12 cellular contexts compared by ENCODE assay signal in the genomic region with DNA sequence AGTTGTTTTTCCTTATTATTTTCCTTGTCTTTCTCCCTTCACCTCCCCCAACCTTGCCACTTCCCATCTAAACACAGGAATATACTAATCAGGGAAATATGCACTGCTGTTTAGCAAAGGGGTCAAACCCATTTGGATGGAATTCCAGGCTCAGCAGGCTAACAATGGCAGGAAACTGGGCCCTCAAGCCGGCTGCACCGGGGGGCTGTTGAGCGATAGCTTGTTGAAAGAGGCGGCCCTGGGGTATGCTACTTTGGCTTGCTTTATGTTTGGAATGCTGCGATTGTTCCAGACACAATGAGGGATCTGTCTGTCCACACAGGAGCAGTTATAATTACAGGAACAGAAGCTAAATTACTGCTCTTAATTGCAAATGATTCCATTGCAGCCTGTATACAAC.
DNase-seq lines count a peak whose midpoint lies in the region; ATAC-seq and TF ChIP-seq lines count a peak whose summit lies in the region.
"Had no signal": no experiment of that assay in that cellular context is flagged by ENCODE, and none has a peak within 500 bp of the region (broad histone marks: within the 10 kb centered on the region; RNA-seq: fewer than 3 reads in every experiment).

No MANE protein-coding gene starts in this region.

- no peak overlapping the region for H3K4me3 Mint-ChIP-seq in activated naive CD8-positive, alpha-beta T cell treated with anti-CD3 and anti-CD28 coated beads, Interleukin-2, amount 50 U/mL, for 24 hours
- H3K4me3 Mint-ChIP-seq in natural killer cell treated with Interleukin-12 subunit alpha and Interleukin-12 subunit beta and Interleukin-15 and Interleukin-18, amount 100 ng/mL, for 72 hours: no peak overlapping the region
- H3K4me3 Mint-ChIP-seq: activated naive CD8-positive, alpha-beta T cell had no signal

- no peak overlapping the region for H2BK120ac ChIP-seq in neuronal stem cell (ENCODE audit: low read depth, low read length)

- no peak overlapping the region for H2AK5ac ChIP-seq in neuronal stem cell (ENCODE audit: low read depth, low read length)

- POLR2A ChIA-PET in GM10248 (lab: Yijun Ruan, JAX): no interaction called here

- H4K91ac ChIP-seq in neuronal stem cell (ENCODE audit: low read depth, low read length, poor library complexity): no peak overlapping the region

- no peak for ATAC-seq in activated naive CD8-positive, alpha-beta T cell treated with anti-CD3 and anti-CD28 coated beads, Interleukin-2, amount 50 U/mL, for 24 hours
- no peak for ATAC-seq in HG03025 (IDR thresholded peaks at IDR 0.05; ENCODE audit: low FRiP score, unreplicated experiment)
- ATAC-seq in natural killer cell treated with Interleukin-12 subunit alpha and Interleukin-12 subunit beta and Interleukin-15 and Interleukin-18, amount 100 ng/mL, for 72 hours: no peak

- H2BK15ac ChIP-seq in neuronal stem cell (ENCODE audit: low read length): no peak overlapping the region

- peaks cover 2% of the 10 kb centered on the region; the same call in 1 of the 2 replicates for H3K9me3 ChIP-seq in SJSA1 (replicated peaks)
- peaks cover 0 to 11% of the 10 kb centered on the region in 2 donors for H3K9me3 ChIP-seq in neuronal stem cell (replicated peaks in 1 of 2; ENCODE audit: control insufficient read depth in 2 of 2, insufficient read depth in 1 of 2, low read depth in 1 of 2, low read length in 2 of 2)

- no peaks in the 10 kb centered on the region for H3K9me3 Mint-ChIP-seq in activated naive CD8-positive, alpha-beta T cell treated with anti-CD3 and anti-CD28 coated beads, Interleukin-2, amount 50 U/mL, for 24 hours
- H3K9me3 Mint-ChIP-seq in natural killer cell treated with Interleukin-12 subunit alpha and Interleukin-12 subunit beta and Interleukin-15 and Interleukin-18, amount 100 ng/mL, for 72 hours: no peaks in the 10 kb centered on the region

- H3K27ac ChIP-seq in SJSA1 (peak overlapping the region; percentile 96), neuronal stem cell (replicated peaks; ENCODE audit: low read length) (peak overlapping the region; percentile 76)

- H3K18ac ChIP-seq in neuronal stem cell (ENCODE audit: low read length): no peak overlapping the region

- TF ChIP-seq CTCF in GM10248 (IDR thresholded peaks at IDR 0.05; ENCODE audit: control extremely low read depth, extremely low read depth, low read depth, missing control alignments): no peak
- TF ChIP-seq CTCF in foreskin fibroblast (IDR thresholded peaks at IDR 0.05; ENCODE audit: low read depth, low read length): no peak

- H3K4me3 ChIP-seq in SJSA1: no peak overlapping the region
- no peak overlapping the region for H3K4me3 ChIP-seq in foreskin fibroblast (ENCODE audit: low read depth in 1 of 2, low read length in 2 of 2)
- no peak overlapping the region for H3K4me3 ChIP-seq in neuronal stem cell (ENCODE audit: low read length in 2 of 2)

- no peak overlapping the region for H2AFZ ChIP-seq in neuronal stem cell (ENCODE audit: low read length)

- no peak overlapping the region for H4K8ac ChIP-seq in neuronal stem cell (ENCODE audit: low read depth, low read length)

- H3K4me1 ChIP-seq in SJSA1 (replicated peaks): peaks cover 77% of the 10 kb centered on the region
- peaks cover 24 to 30% of the 10 kb centered on the region in 2 donors for H3K4me1 ChIP-seq in neuronal stem cell (ENCODE audit: control insufficient read depth in 2 of 2, insufficient read depth in 1 of 2, low read depth in 1 of 2, low read length in 2 of 2)

- peaks cover 8% of the 10 kb centered on the region for H3K4me1 Mint-ChIP-seq in activated naive CD8-positive, alpha-beta T cell treated with anti-CD3 and anti-CD28 coated beads, Interleukin-2, amount 50 U/mL, for 24 hours
- H3K4me1 Mint-ChIP-seq in natural killer cell treated with Interleukin-12 subunit alpha and Interleukin-12 subunit beta and Interleukin-15 and Interleukin-18, amount 100 ng/mL, for 72 hours (ENCODE audit: low read depth in 2 of 2): no peaks in the 10 kb centered on the region

- H3K79me1 ChIP-seq in neuronal stem cell (ENCODE audit: low read depth, low read length): no peaks in the 10 kb centered on the region

- H3K36me3 ChIP-seq in SJSA1 (no peaks in the 10 kb centered on the region; the same call in 1 of the 2 replicates), neuronal stem cell (replicated peaks in 1 of 2; ENCODE audit: control insufficient read depth in 2 of 2, insufficient read depth in 2 of 2, low read length in 2 of 2) (no peaks in the 10 kb centered on the region)

- peak overlapping the region; percentile 14 for H3K4me2 ChIP-seq in neuronal stem cell (ENCODE audit: insufficient read depth, low read length, poor library complexity, severe bottlenecking)

- H3K36me3 Mint-ChIP-seq in activated naive CD8-positive, alpha-beta T cell treated with anti-CD3 and anti-CD28 coated beads, Interleukin-2, amount 50 U/mL, for 24 hours (ENCODE audit: low read depth): no peaks in the 10 kb centered on the region
- no peaks in the 10 kb centered on the region for H3K36me3 Mint-ChIP-seq in natural killer cell treated with Interleukin-12 subunit alpha and Interleukin-12 subunit beta and Interleukin-15 and Interleukin-18, amount 100 ng/mL, for 72 hours
- H3K36me3 Mint-ChIP-seq: activated naive CD8-positive, alpha-beta T cell had no signal

- CTCF ChIA-PET in GM10248 (lab: Yijun Ruan, JAX): no interaction called here

- H3K4ac ChIP-seq in neuronal stem cell (ENCODE audit: low read length): no peak overlapping the region

- DNase-seq in GM10248 (ENCODE audit: extremely low spot score): peak; percentile 1
- peak; percentile 97 to 98 for DNase-seq in SJSA1 (ENCODE audit: low read depth in 1 of 2, low spot score in 2 of 2)
- peak; percentile 81 to 84 for DNase-seq in foreskin fibroblast
- peak; percentile 61 for DNase-seq in neuronal stem cell (ENCODE audit: low spot score)
- DNase-seq in NCI-H524 (lab: John Stamatoyannopoulos, UW): no peak
- no peak for DNase-seq in activated naive CD8-positive, alpha-beta T cell treated with anti-CD3 and anti-CD28 coated beads, Interleukin-2, amount 50 U/mL, for 24 hours
- no peak for DNase-seq in natural killer cell treated with Interleukin-12 subunit alpha and Interleukin-12 subunit beta and Interleukin-15 and Interleukin-18, amount 100 ng/mL, for 72 hours (ENCODE audit: low spot score)
- DNase-seq: GF-D8, NCI-H345, substantia nigra had no signal

- H3K27me3 ChIP-seq in SJSA1 (replicated peaks) (no peaks in the 10 kb centered on the region), neuronal stem cell (ENCODE audit: control insufficient read depth in 3 of 3, insufficient read depth in 3 of 3, low read depth in 1 of 3, low read length in 3 of 3) (no peaks in the 10 kb centered on the region)

- H3K27me3 Mint-ChIP-seq in activated naive CD8-positive, alpha-beta T cell treated with anti-CD3 and anti-CD28 coated beads, Interleukin-2, amount 50 U/mL, for 24 hours: peaks cover 6% of the 10 kb centered on the region
- H3K27me3 Mint-ChIP-seq in natural killer cell treated with Interleukin-12 subunit alpha and Interleukin-12 subunit beta and Interleukin-15 and Interleukin-18, amount 100 ng/mL, for 72 hours: peaks cover 8 to 18% of the 10 kb centered on the region in 2 donors
- H3K27me3 Mint-ChIP-seq: activated naive CD8-positive, alpha-beta T cell had no signal

- no peak overlapping the region for H2BK5ac ChIP-seq in neuronal stem cell (ENCODE audit: low read length)

- no peak overlapping the region for H3K9ac ChIP-seq in neuronal stem cell (ENCODE audit: low read depth, low read length, poor library complexity)

- no CpG with 5 or more reads among the region's 5 CpGs for WGBS in neuronal stem cell (ENCODE audit: extremely low coverage in 2 of 2, insufficient read length in 2 of 2, insufficient replicate concordance in 1 of 2), 2 donors

- H3K27ac Mint-ChIP-seq in activated naive CD8-positive, alpha-beta T cell treated with anti-CD3 and anti-CD28 coated beads, Interleukin-2, amount 50 U/mL, for 24 hours: no peak overlapping the region
- no peak overlapping the region for H3K27ac Mint-ChIP-seq in natural killer cell treated with Interleukin-12 subunit alpha and Interleukin-12 subunit beta and Interleukin-15 and Interleukin-18, amount 100 ng/mL, for 72 hours
- H3K27ac Mint-ChIP-seq: activated naive CD8-positive, alpha-beta T cell had no signal

- H3K14ac ChIP-seq in neuronal stem cell (ENCODE audit: low read length): no peak overlapping the region

- H2BK12ac ChIP-seq in neuronal stem cell (ENCODE audit: low read length): no peak overlapping the region

- H3K23ac ChIP-seq in neuronal stem cell (ENCODE audit: low read depth, low read length, poor library complexity): no peak overlapping the region

Comparison
In these comparisons a context has a peak if more than half of its experiments do, and no peak if none do; other contexts are left out.
1. DNase-seq: peak in GM10248 (single experiment), SJSA1 (2 of 2), foreskin fibroblast (2 of 2) and neuronal stem cell (single experiment); none in NCI-H524 (0 of 2), activated naive CD8-positive, alpha-beta T cell treated with anti-CD3 and anti-CD28 coated beads, Interleukin-2, amount 50 U/mL, for 24 hours (single experiment) and natural killer cell treated with Interleukin-12 subunit alpha and Interleukin-12 subunit beta and Interleukin-15 and Interleukin-18, amount 100 ng/mL, for 72 hours (single experiment).